1 cellular context compared by ENCODE assay signal in the genomic region with DNA sequence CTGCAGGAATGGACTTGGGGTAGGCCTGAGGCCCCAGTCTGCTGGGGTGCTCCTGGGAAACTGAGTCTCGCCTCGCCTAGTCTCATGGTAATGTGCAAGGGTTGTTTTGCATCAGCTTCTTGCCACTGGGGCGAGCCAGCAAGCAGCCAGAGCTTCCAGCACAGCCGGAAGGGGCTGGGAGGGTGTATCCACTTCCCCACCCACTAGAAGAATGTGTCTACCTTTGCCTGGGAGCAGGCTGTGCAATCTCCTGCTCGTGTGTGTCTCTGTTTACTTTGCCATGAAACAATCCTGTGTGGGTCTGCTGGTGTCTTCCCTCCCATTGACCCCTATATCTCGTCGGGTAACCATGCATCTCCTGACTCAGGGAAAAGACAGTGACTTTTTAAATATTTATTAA.
TF ChIP-seq lines count a peak whose summit lies in the region.

No MANE protein-coding gene starts in this region.

TF ChIP-seq in H1, 55 proteins besides CTCF, POLR2A, EP300 and RAD21:
- TF ChIP-seq HDAC6 (IDR thresholded peaks at IDR 0.05; ENCODE audit: low read depth, low read length): no peak
- TF ChIP-seq KDM5A (IDR thresholded peaks at IDR 0.05; ENCODE audit: low read length): no peak
- TF ChIP-seq, protein P1, sequence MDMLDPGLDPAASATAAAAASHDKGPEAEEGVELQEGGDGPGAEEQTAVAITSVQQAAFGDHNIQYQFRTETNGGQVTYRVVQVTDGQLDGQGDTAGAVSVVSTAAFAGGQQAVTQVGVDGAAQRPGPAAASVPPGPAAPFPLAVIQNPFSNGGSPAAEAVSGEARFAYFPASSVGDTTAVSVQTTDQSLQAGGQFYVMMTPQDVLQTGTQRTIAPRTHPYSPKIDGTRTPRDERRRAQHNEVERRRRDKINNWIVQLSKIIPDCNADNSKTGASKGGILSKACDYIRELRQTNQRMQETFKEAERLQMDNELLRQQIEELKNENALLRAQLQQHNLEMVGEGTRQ (IDR thresholded peaks at IDR 0.05; ENCODE audit: low read length): no peak
- TF ChIP-seq CEBPB (IDR thresholded peaks at IDR 0.05; ENCODE audit: low read depth, low read length): no peak
- no peak for TF ChIP-seq TAF1 (IDR thresholded peaks at IDR 0.05; ENCODE audit: low read depth, low read length)
- no peak for TF ChIP-seq SP4 (IDR thresholded peaks at IDR 0.05; ENCODE audit: low read length)
- no peak for TF ChIP-seq JUND (IDR thresholded peaks at IDR 0.05; ENCODE audit: low read length)
- no peak for TF ChIP-seq CREB1 (IDR thresholded peaks at IDR 0.05)
- no peak for TF ChIP-seq TCF12 (IDR thresholded peaks at IDR 0.05; ENCODE audit: low read depth, low read length)
- no peak for TF ChIP-seq KDM1A (IDR thresholded peaks at IDR 0.05; ENCODE audit: borderline replicate concordance, low read length)
- TF ChIP-seq SAP30 (IDR thresholded peaks at IDR 0.05; ENCODE audit: insufficient read depth, insufficient replicate concordance, low read length): no peak
- TF ChIP-seq RBBP5 (IDR thresholded peaks at IDR 0.05; ENCODE audit: borderline replicate concordance, low read depth, low read length): no peak
- no peak for TF ChIP-seq SIX5 (IDR thresholded peaks at IDR 0.05; ENCODE audit: low read depth, low read length)
- no peak for TF ChIP-seq GABPA (IDR thresholded peaks at IDR 0.05; ENCODE audit: borderline replicate concordance, insufficient read depth, low read length)
- TF ChIP-seq CBX8 (IDR thresholded peaks at IDR 0.05; ENCODE audit: borderline replicate concordance, low read depth, low read length): no peak
- TF ChIP-seq BRCA1 (IDR thresholded peaks at IDR 0.05; ENCODE audit: low read depth, low read length): no peak
- TF ChIP-seq TEAD4 (IDR thresholded peaks at IDR 0.05; ENCODE audit: low read depth, low read length): no peak
